ENCODE assay signal across 33 cellular contexts in the genomic region with DNA sequence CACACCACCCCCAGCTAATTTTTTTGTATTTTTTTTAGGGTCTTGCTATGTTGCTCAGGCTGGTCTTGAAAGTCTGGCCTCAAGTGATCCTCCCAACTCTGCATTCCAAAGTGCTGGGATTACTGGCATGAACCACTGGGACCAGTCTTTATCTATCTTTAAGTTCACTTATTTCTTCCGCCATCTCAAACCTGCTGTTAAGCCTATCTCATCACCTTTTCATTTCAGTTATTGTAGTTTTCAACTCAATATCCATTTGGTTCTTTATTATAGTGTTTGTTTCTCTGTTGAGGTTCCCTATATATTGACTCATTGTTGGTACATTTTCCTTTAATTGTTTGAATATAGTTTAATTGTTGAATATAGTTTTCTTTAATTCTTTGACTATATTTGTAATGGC. TPM values are rescaled to one million over a fixed set of nuclear protein-coding genes. Genes with fewer than 3 reads are reported as not detected.
"Had no signal": no experiment of that assay in that cellular context is flagged by ENCODE, and none has a peak within 500 bp of the region (broad histone marks: within the 10 kb centered on the region; RNA-seq: fewer than 3 reads in every experiment).

No MANE protein-coding gene starts in this region.

- H3K27ac ChIP-seq: KMS-11 had no signal

- H3K4me2 ChIP-seq: KMS-11 had no signal

- H3K9me3 ChIP-seq: MG63 had no signal

- H3K4me3 ChIP-seq: MG63 had no signal

- H3K36me3 ChIP-seq: MG63 had no signal

- H3K27me3 ChIP-seq: MG63 had no signal

- H3K9ac ChIP-seq: KMS-11 had no signal

- DNase-seq: Karpas-422, Kasumi-1, KG1, MG63, MM.1S, MV-4-11, NCI-H1048, NCI-H1092, NCI-H1092 treated with DMSO at 0.1 percent for 48 hours, NCI-H1417 treated with DMSO at 0.1 percent for 48 hours, NCI-H1436, NCI-H1436 treated with DMSO at 0.1 percent for 48 hours, NCI-H146, NCI-H1694, NCI-H1694 treated with DMSO at 0.1 percent for 48 hours, NCI-H187, NCI-H187 treated with DMSO at 0.1 percent for 48 hours, NCI-H1930, NCI-H2029, NCI-H2029 treated with DMSO at 0.1 percent for 48 hours, NCI-H2081, NCI-H2081 treated with DMSO at 0.1 percent for 48 hours, NCI-H2107, NCI-H2171, NCI-H2171 treated with DMSO at 0.1 percent for 48 hours, NCI-H2227 treated with DMSO at 0.1 percent for 48 hours, NCI-H345, NCI-H446, NCI-H446 treated with DMSO at 0.1 percent for 48 hours, NCI-H510A, NCI-H510A treated with DMSO at 0.1 percent for 48 hours had no signal

RNA-seq across cellular contexts. Expression of gene GALNT12, which starts 48.1 kb away (rescaled TPM):
- total RNA-seq: MCF 10A had no signal
